In the genomic region with DNA sequence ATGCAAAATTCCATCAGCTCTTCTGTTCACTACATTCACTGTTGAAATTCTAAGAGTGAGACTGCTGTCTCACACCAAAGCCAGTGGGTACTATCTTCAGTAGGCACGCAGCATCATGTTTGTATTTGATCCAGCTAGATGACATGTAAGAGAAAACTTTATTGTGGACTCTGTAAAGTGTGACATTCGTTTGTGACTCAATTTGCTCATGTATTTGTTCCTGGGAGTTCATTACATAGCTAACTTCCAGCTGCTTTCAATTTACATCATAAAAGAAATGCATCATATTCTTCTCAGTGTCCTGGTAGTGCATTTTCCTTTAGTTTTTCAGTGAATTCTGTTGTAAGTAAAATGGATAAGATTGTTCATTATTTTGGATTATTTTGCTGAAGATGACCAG, we compare ENCODE assay signal across 2 cellular contexts.
TF ChIP-seq lines count a peak whose summit lies in the region.

No MANE protein-coding gene starts in this region.

TF ChIP-seq in SK-N-SH treated with all-trans-retinoic acid at 6 μM for 48 hours, 23 proteins besides CTCF, POLR2A, EP300 and RAD21 (continued from another document):
- TF ChIP-seq, protein P1, sequence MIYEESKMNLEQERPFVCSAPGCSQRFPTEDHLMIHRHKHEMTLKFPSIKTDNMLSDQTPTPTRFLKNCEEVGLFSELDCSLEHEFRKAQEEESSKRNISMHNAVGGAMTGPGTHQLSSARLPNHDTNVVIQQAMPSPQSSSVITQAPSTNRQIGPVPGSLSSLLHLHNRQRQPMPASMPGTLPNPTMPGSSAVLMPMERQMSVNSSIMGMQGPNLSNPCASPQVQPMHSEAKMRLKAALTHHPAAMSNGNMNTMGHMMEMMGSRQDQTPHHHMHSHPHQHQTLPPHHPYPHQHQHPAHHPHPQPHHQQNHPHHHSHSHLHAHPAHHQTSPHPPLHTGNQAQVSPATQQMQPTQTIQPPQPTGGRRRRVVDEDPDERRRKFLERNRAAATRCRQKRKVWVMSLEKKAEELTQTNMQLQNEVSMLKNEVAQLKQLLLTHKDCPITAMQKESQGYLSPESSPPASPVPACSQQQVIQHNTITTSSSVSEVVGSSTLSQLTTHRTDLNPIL (CRISPR knock-in tag; IDR thresholded peaks at IDR 0.05; ENCODE audit: low read depth): no peak
- TF ChIP-seq ARNTL (CRISPR knock-in tag; IDR thresholded peaks at IDR 0.05; ENCODE audit: borderline replicate concordance, low read depth) (no peak), PPARA (CRISPR knock-in tag; IDR thresholded peaks at IDR 0.05; ENCODE audit: borderline replicate concordance) (no peak), ZFP3 (CRISPR knock-in tag; IDR thresholded peaks at IDR 0.05) (no peak), ZNF70 (CRISPR knock-in tag; IDR thresholded peaks at IDR 0.05) (no peak), CSDC2 (CRISPR knock-in tag; IDR thresholded peaks at IDR 0.05) (no peak), ZC3H10 (CRISPR knock-in tag; IDR thresholded peaks at IDR 0.05) (no peak), RARB (CRISPR knock-in tag; IDR thresholded peaks at IDR 0.05) (no peak)
- TF ChIP-seq, protein P2, sequence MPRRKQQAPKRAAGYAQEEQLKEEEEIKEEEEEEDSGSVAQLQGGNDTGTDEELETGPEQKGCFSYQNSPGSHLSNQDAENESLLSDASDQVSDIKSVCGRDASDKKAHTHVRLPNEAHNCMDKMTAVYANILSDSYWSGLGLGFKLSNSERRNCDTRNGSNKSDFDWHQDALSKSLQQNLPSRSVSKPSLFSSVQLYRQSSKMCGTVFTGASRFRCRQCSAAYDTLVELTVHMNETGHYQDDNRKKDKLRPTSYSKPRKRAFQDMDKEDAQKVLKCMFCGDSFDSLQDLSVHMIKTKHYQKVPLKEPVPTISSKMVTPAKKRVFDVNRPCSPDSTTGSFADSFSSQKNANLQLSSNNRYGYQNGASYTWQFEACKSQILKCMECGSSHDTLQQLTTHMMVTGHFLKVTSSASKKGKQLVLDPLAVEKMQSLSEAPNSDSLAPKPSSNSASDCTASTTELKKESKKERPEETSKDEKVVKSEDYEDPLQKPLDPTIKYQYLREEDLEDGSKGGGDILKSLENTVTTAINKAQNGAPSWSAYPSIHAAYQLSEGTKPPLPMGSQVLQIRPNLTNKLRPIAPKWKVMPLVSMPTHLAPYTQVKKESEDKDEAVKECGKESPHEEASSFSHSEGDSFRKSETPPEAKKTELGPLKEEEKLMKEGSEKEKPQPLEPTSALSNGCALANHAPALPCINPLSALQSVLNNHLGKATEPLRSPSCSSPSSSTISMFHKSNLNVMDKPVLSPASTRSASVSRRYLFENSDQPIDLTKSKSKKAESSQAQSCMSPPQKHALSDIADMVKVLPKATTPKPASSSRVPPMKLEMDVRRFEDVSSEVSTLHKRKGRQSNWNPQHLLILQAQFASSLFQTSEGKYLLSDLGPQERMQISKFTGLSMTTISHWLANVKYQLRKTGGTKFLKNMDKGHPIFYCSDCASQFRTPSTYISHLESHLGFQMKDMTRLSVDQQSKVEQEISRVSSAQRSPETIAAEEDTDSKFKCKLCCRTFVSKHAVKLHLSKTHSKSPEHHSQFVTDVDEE (CRISPR knock-in tag; IDR thresholded peaks at IDR 0.05): no peak
- TF ChIP-seq, protein P3, sequence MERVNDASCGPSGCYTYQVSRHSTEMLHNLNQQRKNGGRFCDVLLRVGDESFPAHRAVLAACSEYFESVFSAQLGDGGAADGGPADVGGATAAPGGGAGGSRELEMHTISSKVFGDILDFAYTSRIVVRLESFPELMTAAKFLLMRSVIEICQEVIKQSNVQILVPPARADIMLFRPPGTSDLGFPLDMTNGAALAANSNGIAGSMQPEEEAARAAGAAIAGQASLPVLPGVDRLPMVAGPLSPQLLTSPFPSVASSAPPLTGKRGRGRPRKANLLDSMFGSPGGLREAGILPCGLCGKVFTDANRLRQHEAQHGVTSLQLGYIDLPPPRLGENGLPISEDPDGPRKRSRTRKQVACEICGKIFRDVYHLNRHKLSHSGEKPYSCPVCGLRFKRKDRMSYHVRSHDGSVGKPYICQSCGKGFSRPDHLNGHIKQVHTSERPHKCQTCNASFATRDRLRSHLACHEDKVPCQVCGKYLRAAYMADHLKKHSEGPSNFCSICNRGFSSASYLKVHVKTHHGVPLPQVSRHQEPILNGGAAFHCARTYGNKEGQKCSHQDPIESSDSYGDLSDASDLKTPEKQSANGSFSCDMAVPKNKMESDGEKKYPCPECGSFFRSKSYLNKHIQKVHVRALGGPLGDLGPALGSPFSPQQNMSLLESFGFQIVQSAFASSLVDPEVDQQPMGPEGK (CRISPR knock-in tag; IDR thresholded peaks at IDR 0.05; ENCODE audit: borderline replicate concordance): no peak
TF ChIP-seq in SK-N-SH treated with all-trans-retinoic acid at 6 μM for 48 hours: peak in this region for 0.

TF ChIP-seq in WTC11, 78 proteins besides CTCF, POLR2A, EP300 and RAD21 (continued from another document):
- TF ChIP-seq, protein P4, sequence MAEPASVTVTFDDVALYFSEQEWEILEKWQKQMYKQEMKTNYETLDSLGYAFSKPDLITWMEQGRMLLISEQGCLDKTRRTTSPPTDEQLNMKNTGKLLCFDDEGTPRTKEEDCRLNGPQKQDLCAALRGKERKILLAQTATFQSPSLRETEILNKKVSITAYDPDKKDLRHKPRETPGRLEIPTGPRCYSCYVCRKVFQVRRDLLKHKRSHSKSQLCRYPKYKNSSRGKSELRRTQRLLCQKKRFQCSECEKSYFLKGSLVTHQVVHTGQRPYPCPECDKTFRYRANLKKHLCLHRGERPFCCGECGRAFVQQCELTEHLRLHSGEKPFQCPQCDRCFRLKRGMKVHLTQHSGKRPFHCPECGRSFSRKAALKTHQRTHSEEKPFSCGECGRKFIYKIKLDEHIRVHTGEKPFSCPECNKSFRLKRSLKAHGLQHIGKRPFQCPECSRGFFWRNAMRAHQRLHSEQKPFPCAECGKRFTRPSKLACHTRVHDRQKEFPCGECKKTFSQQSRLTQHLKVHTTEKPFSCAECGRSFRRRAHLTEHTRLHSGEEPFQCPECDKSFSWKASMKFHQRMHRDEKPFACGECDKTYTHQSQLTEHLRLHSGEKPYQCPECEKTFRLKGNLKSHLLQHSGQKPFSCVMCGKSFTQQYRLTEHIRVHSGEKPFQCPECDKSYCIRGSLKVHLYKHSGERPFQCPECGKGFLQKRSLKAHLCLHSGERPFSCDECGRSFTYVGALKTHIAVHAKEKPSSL (CRISPR knock-in tag; conservative IDR thresholded peaks at IDR 0.05): no peak
- TF ChIP-seq, protein P5, sequence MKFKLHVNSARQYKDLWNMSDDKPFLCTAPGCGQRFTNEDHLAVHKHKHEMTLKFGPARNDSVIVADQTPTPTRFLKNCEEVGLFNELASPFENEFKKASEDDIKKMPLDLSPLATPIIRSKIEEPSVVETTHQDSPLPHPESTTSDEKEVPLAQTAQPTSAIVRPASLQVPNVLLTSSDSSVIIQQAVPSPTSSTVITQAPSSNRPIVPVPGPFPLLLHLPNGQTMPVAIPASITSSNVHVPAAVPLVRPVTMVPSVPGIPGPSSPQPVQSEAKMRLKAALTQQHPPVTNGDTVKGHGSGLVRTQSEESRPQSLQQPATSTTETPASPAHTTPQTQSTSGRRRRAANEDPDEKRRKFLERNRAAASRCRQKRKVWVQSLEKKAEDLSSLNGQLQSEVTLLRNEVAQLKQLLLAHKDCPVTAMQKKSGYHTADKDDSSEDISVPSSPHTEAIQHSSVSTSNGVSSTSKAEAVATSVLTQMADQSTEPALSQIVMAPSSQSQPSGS (CRISPR knock-in tag; IDR thresholded peaks at IDR 0.05; ENCODE audit: borderline replicate concordance, low read depth): no peak
